In genomic region chr18:56097561-56098095, GRCh38 we compare ENCODE assay signal across 21 cellular contexts.
"Had no signal": no experiment of that assay in that cellular context is flagged by ENCODE, and none has a peak within 500 bp of the region (broad histone marks: within the 10 kb centered on the region; RNA-seq: fewer than 3 reads in every experiment).

No MANE protein-coding gene starts in this region.

- H3K27me3 ChIP-seq: adrenal gland, esophagus squamous epithelium, tibial artery, uterus had no signal

- ATAC-seq: activated naive CD4-positive, alpha-beta T cell treated with anti-CD3 and anti-CD28 coated beads, Interleukin-2, amount 50 U/mL, for 72 hours; mucosa of descending colon; psoas muscle; right cardiac atrium; stimulated activated naive CD8-positive, alpha-beta T cell treated with anti-CD3 and anti-CD28 coated beads, Interleukin-15, Interleukin-2, amounts not matched to agents 100 U/mL and 50 U/mL, for 24 hours had no signal

- H3K27ac ChIP-seq: adrenal gland, esophagus squamous epithelium, psoas muscle, tibial artery, uterus, WERI-Rb-1 had no signal

- H3K36me3 Mint-ChIP-seq: activated naive CD4-positive, alpha-beta T cell treated with anti-CD3 and anti-CD28 coated beads, Interleukin-2, amount 50 U/mL, for 72 hours had no signal

- H3K4me3 Mint-ChIP-seq: activated T-helper 1 cell treated with anti-CD3 and anti-CD28 coated beads, Interleukin-12 subunit alpha, Interleukin-12 subunit beta, Interleukin-2, Interleukin-4 antibody, amounts not matched to agents 30 ng/mL and 10 ng/mL and 1 ng/mL, durations not matched to agents 14 hours and 24 hours and 36 hours; dendritic cell treated with granulocyte-macrophage colony-stimulating factor and Interleukin-4, amounts not matched to agents 40 ng/mL and 50 ng/mL, for 4 days; naive B cell; neural crest cell had no signal

- H3K9me3 Mint-ChIP-seq: dendritic cell treated with granulocyte-macrophage colony-stimulating factor and Interleukin-4, amounts not matched to agents 40 ng/mL and 50 ng/mL, for 4 days; naive B cell; neural crest cell had no signal

- H3K27ac Mint-ChIP-seq: activated naive CD4-positive, alpha-beta T cell treated with anti-CD3 and anti-CD28 coated beads, Interleukin-2, amount 50 U/mL, for 72 hours; activated T-helper 1 cell treated with anti-CD3 and anti-CD28 coated beads, Interleukin-12 subunit alpha, Interleukin-12 subunit beta, Interleukin-2, Interleukin-4 antibody, amounts not matched to agents 30 ng/mL and 10 ng/mL and 1 ng/mL, durations not matched to agents 14 hours and 24 hours and 36 hours; dendritic cell treated with granulocyte-macrophage colony-stimulating factor and Interleukin-4, amounts not matched to agents 40 ng/mL and 50 ng/mL, for 4 days had no signal

- H3K4me3 ChIP-seq: adrenal gland, esophagus squamous epithelium, mucosa of descending colon, psoas muscle, tibial artery, uterus had no signal

- H3K9me3 ChIP-seq: adrenal gland, esophagus squamous epithelium, psoas muscle, tibial artery, uterus had no signal

- H3K36me3 ChIP-seq: adrenal gland, esophagus squamous epithelium, tibial artery, uterus, WERI-Rb-1 had no signal

- H3K4me1 Mint-ChIP-seq: neural crest cell had no signal

- H3K4me1 ChIP-seq: adrenal gland, esophagus squamous epithelium, psoas muscle, tibial artery, uterus had no signal

- FAIRE-seq: endothelial cell of umbilical vein had no signal

- DNase-seq: activated CD4-positive, alpha-beta T cell treated with anti-CD3 and anti-CD28 coated beads, Interleukin-2, amount 50 U/mL, for 48 hours; activated gamma-delta T cell treated with Interleukin-2 at 50 U/mL for 16 hours; activated T-cell treated with anti-CD3 and anti-CD28 coated beads for 4 hours; adrenal gland; effector memory CD4-positive, alpha-beta T cell; esophagus squamous epithelium; mesenchymal stem cell; mucosa of descending colon; naive B cell; psoas muscle; right cardiac atrium; stimulated activated naive CD8-positive, alpha-beta T cell treated with anti-CD3 and anti-CD28 coated beads, Interleukin-15, Interleukin-2, amounts not matched to agents 100 U/mL and 50 U/mL, for 24 hours; substantia nigra; tibial artery; uterus; WERI-Rb-1 had no signal
